Comparison of ENCODE assay signal across 19 cellular contexts in the genomic region with DNA sequence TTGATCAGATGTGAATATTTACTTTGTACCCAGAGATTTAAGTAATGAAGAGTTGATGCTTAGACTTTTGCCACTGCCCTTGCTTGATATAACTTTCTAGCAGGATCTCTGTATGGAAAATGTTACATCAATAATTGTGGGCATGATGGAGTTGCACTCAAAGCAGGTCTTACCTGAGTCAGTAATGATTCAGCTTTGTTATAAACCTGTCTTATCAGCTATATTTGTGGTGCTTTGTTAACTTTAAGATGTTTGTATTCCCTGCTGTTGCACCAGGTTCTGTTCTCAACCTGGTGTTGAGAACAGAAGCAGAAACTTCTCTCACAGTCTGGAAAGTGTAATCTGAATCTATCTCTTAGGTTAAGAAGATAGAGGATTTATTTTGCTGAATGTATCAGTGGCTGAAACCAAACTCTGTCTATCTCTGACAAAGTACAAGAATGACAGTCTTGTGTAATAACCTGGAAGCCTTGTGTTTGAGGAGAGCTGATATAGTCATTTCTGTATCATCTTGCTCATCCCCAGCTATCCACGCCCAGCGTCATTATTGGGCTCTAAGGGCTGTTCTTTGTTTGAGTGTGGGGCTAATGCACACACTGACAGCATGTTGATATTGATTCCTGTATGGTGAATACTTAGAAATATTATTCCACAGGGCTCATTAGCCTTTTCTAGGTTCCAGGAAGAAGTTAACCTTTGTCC. TPM values are rescaled to one million over a fixed set of nuclear protein-coding genes. Genes with fewer than 3 reads are reported as not detected.
A peak's percentile ranks its signal among the peaks of the same experiment; 100 is the strongest.
DNase-seq lines count a peak whose midpoint lies in the region; ATAC-seq and TF ChIP-seq lines count a peak whose summit lies in the region.
"Had no signal": no experiment of that assay in that cellular context is flagged by ENCODE, and none has a peak within 500 bp of the region (broad histone marks: within the 10 kb centered on the region; RNA-seq: fewer than 3 reads in every experiment).

No MANE protein-coding gene starts in this region.

- TF ChIP-seq CTCF in brain (conservative IDR thresholded peaks at IDR 0.05) (no peak), neural progenitor cell (IDR thresholded peaks at IDR 0.05) (no peak), heart right ventricle (IDR thresholded peaks at IDR 0.05) (no peak)

- no peaks in the 10 kb centered on the region for H3K79me2 ChIP-seq in neural progenitor cell (ENCODE audit: low read depth)

- H3K27ac ChIP-seq in neural progenitor cell (no peak overlapping the region), heart right ventricle (no peak overlapping the region)
- H3K27ac ChIP-seq: 22Rv1, BLaER1, esophagus muscularis mucosa, tibial artery had no signal

- H3K36me3 ChIP-seq in neural progenitor cell (no peaks in the 10 kb centered on the region), heart right ventricle (no peaks in the 10 kb centered on the region)
- H3K36me3 ChIP-seq: BLaER1, esophagus muscularis mucosa, tibial artery had no signal

- no peaks in the 10 kb centered on the region for H3K9me3 ChIP-seq in neural progenitor cell (ENCODE audit: low read depth)
- H3K9me3 ChIP-seq in heart right ventricle = no peaks in the 10 kb centered on the region
- H3K9me3 ChIP-seq: BLaER1, esophagus muscularis mucosa, tibial artery had no signal

- 86 to 93% methylated on average over 2 of the region's 2 CpGs for WGBS in heart right ventricle, 2 donors

- no peaks in the 10 kb centered on the region for H4K20me1 ChIP-seq in neural progenitor cell (ENCODE audit: low read depth)
- H4K20me1 ChIP-seq: BLaER1 had no signal

- H3K4me3 ChIP-seq in neural progenitor cell (no peak overlapping the region), heart right ventricle (no peak overlapping the region)
- H3K4me3 ChIP-seq: BLaER1, esophagus muscularis mucosa, tibial artery had no signal

- H3K4me1 ChIP-seq in neural progenitor cell (peaks cover 67% of the 10 kb centered on the region), heart right ventricle (peaks cover 0 to 8% (median 0%) of the 10 kb centered on the region in 9 donors)
- H3K4me1 ChIP-seq: BLaER1, tibial artery had no signal

- peak; percentile 67 for ATAC-seq in HG02852 (IDR thresholded peaks at IDR 0.05; ENCODE audit: unreplicated experiment)
- no peak for ATAC-seq in HG03196 (IDR thresholded peaks at IDR 0.05; ENCODE audit: unreplicated experiment)
- ATAC-seq in heart right ventricle = no peak

- peak overlapping the region; percentile 66 to 99 (median 94) for H3K4me3 Mint-ChIP-seq in brain
- H3K4me3 Mint-ChIP-seq in neural progenitor cell = no peak overlapping the region
- H3K4me3 Mint-ChIP-seq: activated CD4-positive, alpha-beta T cell treated with anti-CD3 and anti-CD28 coated beads, Interleukin-2, amount 10 ng/mL, durations not matched to agents 24 days and 14 days; nephron progenitor cell had no signal

- peaks cover 31% of the 10 kb centered on the region for H3F3A ChIP-seq in neural progenitor cell (ENCODE audit: low read depth)

- no peaks in the 10 kb centered on the region for H3K9me3 Mint-ChIP-seq in brain
- no peaks in the 10 kb centered on the region for H3K9me3 Mint-ChIP-seq in neural progenitor cell
- H3K9me3 Mint-ChIP-seq: activated CD4-positive, alpha-beta T cell treated with anti-CD3 and anti-CD28 coated beads, Interleukin-2, amount 10 ng/mL, durations not matched to agents 24 days and 14 days; activated T-helper 2 cell treated with anti-CD3 and anti-CD28 coated beads, Interferon-gamma antibody, Interleukin-2, Interleukin-4, amounts not matched to agents 10 μg/mL and 5 μg/mL and 100 μg/mL, durations not matched to agents 14 hours and 24 hours and 36 hours; nephron progenitor cell had no signal

- no peak overlapping the region for H3K4me2 ChIP-seq in neural progenitor cell
- H3K4me2 ChIP-seq: BLaER1 had no signal

- intact Hi-C loops in heart right ventricle (cut with DNase I) = no loop called here

- DNase-seq in NCI-H748 (lab: John Stamatoyannopoulos, UW; ENCODE audit: unreplicated experiment) (peak; percentile 41), NCI-H748 treated with DMSO at 0.1 percent for 48 hours (lab: John Stamatoyannopoulos, UW) (no peak), neural progenitor cell (ENCODE audit: low spot score) (no peak), NCI-H128 (lab: John Stamatoyannopoulos, UW; ENCODE audit: unreplicated experiment) (no peak), heart right ventricle (no peak)
- DNase-seq: activated CD4-positive, alpha-beta T cell treated with anti-CD3 and anti-CD28 coated beads, Interleukin-2, amount 10 ng/mL, durations not matched to agents 24 days and 14 days; kidney; NCI-H1436 treated with DMSO at 0.1 percent for 48 hours; NCI-H510A; nephron progenitor cell; stimulated activated CD4-positive, alpha-beta T cell treated with anti-CD3 and anti-CD28 coated beads, Interleukin-2, amount 100 ng/mL, for 24 hours; tibial artery had no signal

- peak overlapping the region; percentile 55 for H2AFZ ChIP-seq in neural progenitor cell (replicated peaks)

- H3K36me3 Mint-ChIP-seq in brain (peaks cover 15% of the 10 kb centered on the region), neural progenitor cell (no peaks in the 10 kb centered on the region)

- H3K4me1 Mint-ChIP-seq in brain (peaks cover 92% of the 10 kb centered on the region), neural progenitor cell (peaks cover 55% of the 10 kb centered on the region)
- H3K4me1 Mint-ChIP-seq: activated CD4-positive, alpha-beta T cell treated with anti-CD3 and anti-CD28 coated beads, Interleukin-2, amount 10 ng/mL, durations not matched to agents 24 days and 14 days had no signal

- no peak overlapping the region for H3K9ac ChIP-seq in neural progenitor cell
- H3K9ac ChIP-seq: BLaER1 had no signal

- H3K27ac Mint-ChIP-seq in brain (peak overlapping the region; percentile 5 to 98 (median 35)), neural progenitor cell (no peak overlapping the region)
- H3K27ac Mint-ChIP-seq: activated CD4-positive, alpha-beta T cell treated with anti-CD3 and anti-CD28 coated beads, Interleukin-2, amount 10 ng/mL, durations not matched to agents 24 days and 14 days; activated T-helper 2 cell treated with anti-CD3 and anti-CD28 coated beads, Interferon-gamma antibody, Interleukin-2, Interleukin-4, amounts not matched to agents 10 μg/mL and 5 μg/mL and 100 μg/mL, durations not matched to agents 14 hours and 24 hours and 36 hours; nephron progenitor cell had no signal

- peaks cover 6% of the 10 kb centered on the region for H3K27me3 Mint-ChIP-seq in brain
- no peaks in the 10 kb centered on the region for H3K27me3 Mint-ChIP-seq in neural progenitor cell (ENCODE audit: insufficient read depth, low read depth)
- H3K27me3 Mint-ChIP-seq: activated CD4-positive, alpha-beta T cell treated with anti-CD3 and anti-CD28 coated beads, Interleukin-2, amount 10 ng/mL, durations not matched to agents 24 days and 14 days had no signal

- no peaks in the 10 kb centered on the region for H3K27me3 ChIP-seq in neural progenitor cell
- H3K27me3 ChIP-seq in heart right ventricle = no peaks in the 10 kb centered on the region
- H3K27me3 ChIP-seq: BLaER1, esophagus muscularis mucosa, tibial artery had no signal

RNA-seq across cellular contexts. Expression of a gene that starts 3.5 kb away (rescaled TPM):
- polyA plus RNA-seq in brain (ENCODE audit: insufficient read depth, low read depth, low replicate concordance) = 7.0 TPM
- total RNA-seq in neural progenitor cell (ENCODE audit: low replicate concordance) = 3.7 and 7.3 TPM in 2 replicates
- 100 to 1,000 TPM; 164 to 332 (median 270) TPM for total RNA-seq in heart right ventricle
- polyA plus RNA-seq in heart right ventricle = 10 to 100 TPM; 13.5 to 14.0 TPM

Comparison
In these comparisons a context has a peak if more than half of its experiments do, and no peak if none do; other contexts are left out.
1. RNA of a gene that starts 3.5 kb away (total RNA-seq): 164 to 332 TPM in heart right ventricle; 3.7 to 7.3 TPM in neural progenitor cell; every median in the first group is over 10 times any median in the second.